In genomic region chr4:76948441-76949292, GRCh38 we compare ENCODE assay signal across 2 cellular contexts.
A peak's percentile ranks its signal among the peaks of the same experiment; 100 is the strongest.
TF ChIP-seq lines count a peak whose summit lies in the region.

No MANE protein-coding gene starts in this region.

TF ChIP-seq in IMR-90, 13 proteins besides CTCF, POLR2A, EP300 and RAD21 (continued from another document):
- TF ChIP-seq MXI1 (IDR thresholded peaks at IDR 0.05; ENCODE audit: borderline replicate concordance, low read depth, low read length) (peak; percentile 9; the same call in 1 of the 2 replicates), USF2 (IDR thresholded peaks at IDR 0.05; ENCODE audit: low read depth, low read length) (peak; percentile 48), MAFK (IDR thresholded peaks at IDR 0.05; ENCODE audit: low read depth, low read length) (no peak)

TF ChIP-seq in SK-N-SH treated with all-trans-retinoic acid at 6 μM for 48 hours, 23 proteins besides CTCF, POLR2A, EP300 and RAD21:
- TF ChIP-seq TSHZ2 (CRISPR knock-in tag; IDR thresholded peaks at IDR 0.05) (0 out of 2 replicates have a peak, but pooled peaks have one; percentile 33), POU6F1 (CRISPR knock-in tag; IDR thresholded peaks at IDR 0.05; ENCODE audit: borderline replicate concordance, low read depth) (no peak)
